8 cellular contexts compared by ENCODE assay signal in the genomic region with DNA sequence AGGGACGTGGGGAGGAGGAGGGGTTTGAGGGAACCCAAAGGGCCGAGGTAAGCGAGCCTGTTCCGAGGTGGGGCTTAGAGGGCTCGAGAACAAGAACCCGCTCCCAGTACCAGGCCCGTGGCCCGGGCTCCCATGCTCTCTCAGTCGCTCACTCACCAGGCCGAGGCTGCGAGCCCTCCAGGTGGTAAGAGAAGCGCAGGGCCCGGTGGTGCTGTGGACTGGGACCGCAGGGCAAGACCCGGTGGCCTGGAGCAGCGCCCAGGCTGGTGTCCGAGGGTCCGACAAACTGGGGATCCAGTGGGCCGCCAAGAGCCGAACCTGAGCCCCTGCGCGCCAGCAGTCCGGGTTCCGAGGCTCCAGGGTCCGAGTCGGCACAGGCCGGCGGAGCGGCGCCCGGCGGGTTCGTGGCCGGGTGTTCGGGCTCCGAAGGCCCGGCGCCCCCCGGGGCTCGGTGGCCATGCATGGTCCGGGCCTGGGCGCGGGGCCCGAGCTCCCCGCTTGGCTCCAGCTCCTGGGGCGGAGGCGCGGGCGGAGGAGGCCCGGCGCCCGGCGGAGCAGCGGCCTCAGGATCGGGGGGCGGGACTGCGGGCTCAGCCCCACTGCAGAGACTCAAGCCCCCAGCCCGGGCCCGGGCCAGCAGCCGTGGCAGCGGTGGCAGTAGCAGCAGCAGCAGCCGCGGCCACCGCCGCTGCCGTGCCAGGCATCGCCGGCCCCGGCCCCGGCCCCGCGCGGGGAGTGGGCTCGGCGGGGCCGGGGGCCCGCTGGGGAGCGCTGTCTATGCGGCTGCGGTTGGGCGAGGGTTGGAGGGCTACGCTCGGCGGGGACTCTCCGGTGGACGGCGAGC. TPM values are rescaled to one million over a fixed set of nuclear protein-coding genes. Genes with fewer than 3 reads are reported as not detected.
DNase-seq lines count a peak whose midpoint lies in the region; ATAC-seq and TF ChIP-seq lines count a peak whose summit lies in the region.

No MANE protein-coding gene starts in this region.

- H3K9ac ChIP-seq in ES-I3 (ENCODE audit: low read depth, low read length): peak overlapping the region; percentile 83
- H3K9ac ChIP-seq in PC-3 (ENCODE audit: low read length): peak overlapping the region; percentile 77
- H3K9ac ChIP-seq in endodermal cell (ENCODE audit: extremely low read depth, low read length, poor library complexity, severe bottlenecking): peak overlapping the region; percentile 51

- H3K4me3 ChIP-seq in PC-3 (ENCODE audit: low read length): peak overlapping the region; percentile 84
- peak overlapping the region; percentile 85 for H3K4me3 ChIP-seq in endodermal cell (ENCODE audit: low read length)

- H4K20me1 ChIP-seq in PC-3 (ENCODE audit: low read length): no peaks in the 10 kb centered on the region

- TF ChIP-seq CTCF in PC-3 (conservative IDR thresholded peaks at IDR 0.05; ENCODE audit: low read depth, low read length) (no peak), endodermal cell (conservative IDR thresholded peaks at IDR 0.05) (no peak)

- H3K27ac ChIP-seq in PC-3 (ENCODE audit: low read length) (no peak overlapping the region), endodermal cell (ENCODE audit: low read depth, low read length) (no peak overlapping the region)

- H3K4me3 Mint-ChIP-seq in endodermal cell: peak overlapping the region; percentile 70

- CTCF ChIA-PET in PC-3 (lab: Charles Lee): no interaction called here

- no peaks in the 10 kb centered on the region for H3F3A ChIP-seq in PC-3 (ENCODE audit: low read length, unreplicated experiment)

- peak; percentile 37 for ATAC-seq in PC-3

- peaks cover 41% of the 10 kb centered on the region for H3K79me2 ChIP-seq in PC-3 (ENCODE audit: low read length)

- no peak overlapping the region for H3K27ac Mint-ChIP-seq in endodermal cell

- H3K36me3 Mint-ChIP-seq in endodermal cell (ENCODE audit: low read depth): peaks cover 3% of the 10 kb centered on the region

- peak overlapping the region; percentile 84 for H3K4me2 ChIP-seq in PC-3 (ENCODE audit: low read length)

- intact Hi-C loops in PC-3 (cut with micrococcal nuclease): no loop called here

- H3K36me3 ChIP-seq in ES-I3 (ENCODE audit: insufficient read depth, low read length) (no peaks in the 10 kb centered on the region), PC-3 (ENCODE audit: low read depth, low read length) (no peaks in the 10 kb centered on the region), endodermal cell (ENCODE audit: control insufficient read depth, insufficient read depth, low read length) (no peaks in the 10 kb centered on the region)

- no peaks in the 10 kb centered on the region for H3K9me3 ChIP-seq in ES-I3 (ENCODE audit: control insufficient read depth, insufficient read depth, low read length)
- no peaks in the 10 kb centered on the region for H3K9me3 ChIP-seq in PC-3 (ENCODE audit: low read length)
- H3K9me3 ChIP-seq in endodermal cell (ENCODE audit: control insufficient read depth, low read length): no peaks in the 10 kb centered on the region

- peak overlapping the region; percentile 93 for H2AFZ ChIP-seq in PC-3 (ENCODE audit: low read length)

- peaks cover 42% of the 10 kb centered on the region for H3K4me1 ChIP-seq in ES-I3 (ENCODE audit: insufficient read depth, low read length)
- peaks cover 17% of the 10 kb centered on the region for H3K4me1 ChIP-seq in PC-3 (ENCODE audit: insufficient read depth, low read length)
- no peaks in the 10 kb centered on the region for H3K4me1 ChIP-seq in endodermal cell (ENCODE audit: control insufficient read depth, insufficient read depth, low read length)

- no peaks in the 10 kb centered on the region for H3K27me3 ChIP-seq in PC-3 (ENCODE audit: low read length)
- H3K27me3 ChIP-seq in endodermal cell (ENCODE audit: control insufficient read depth, insufficient read depth, low read length, poor library complexity, severe bottlenecking): no peaks in the 10 kb centered on the region

- WGBS in endodermal cell (ENCODE audit: insufficient coverage in 1 of 2, insufficient read length in 1 of 2), 2 experiments: 0% methylated on average over 83 of the region's 87 CpGs; no CpG with 5 or more reads in 1 of the 2 experiments

- H3K9me2 ChIP-seq in PC-3 (replicated peaks; ENCODE audit: low read length): no peaks in the 10 kb centered on the region

- no TSS peak for BruUV-seq in PC-3 (replicated peaks; lab: Mats Ljungman, UMichigan)

- peaks cover 10% of the 10 kb centered on the region for H3K4me1 Mint-ChIP-seq in endodermal cell

- no peaks in the 10 kb centered on the region for H3K27me3 Mint-ChIP-seq in endodermal cell (ENCODE audit: insufficient read depth)

- peak; percentile 28 for DNase-seq in PC-3
- peak; percentile 61 for DNase-seq in endodermal cell
- peak; percentile 15 for DNase-seq in myocyte (ENCODE audit: low read depth)
- no peak for DNase-seq in SIG-M5 (lab: John Stamatoyannopoulos, UW)
- DNase-seq in middle frontal gyrus (ENCODE audit: extremely low spot score, low spot score): no peak
- DNase-seq in NAMALWA (ENCODE audit: low spot score): no peak
- DNase-seq in RPMI8226: no peak

- POLR2A ChIA-PET in PC-3 (lab: Charles Lee; ENCODE audit: unreplicated experiment): no interaction called here

- peaks cover 67% of the 10 kb centered on the region for H3K9me3 Mint-ChIP-seq in endodermal cell

RNA-seq across cellular contexts. Expression of gene FGD1, which starts 0.8 kb away (rescaled TPM):
- total RNA-seq in PC-3 (2014; rRNA removed) (9.9 and 18.5 TPM in 2 replicates), endodermal cell (10 to 100 TPM; 23.9 to 46.0 TPM), myocyte (7.8 and 7.9 TPM in 2 replicates)
- polyA plus RNA-seq in endodermal cell (2013, experiment 1 of 2): 25.4 TPM
- polyA plus RNA-seq in endodermal cell (2013, experiment 2 of 2): 23.6 TPM
- 9.6 TPM for polyA plus RNA-seq in myocyte (2012)

RNA-seq across cellular contexts. Expression of gene GNL3L, which starts 34.8 kb away (rescaled TPM):
- total RNA-seq in PC-3 (2014; rRNA removed) (50.3 and 63.7 TPM in 2 replicates), endodermal cell (10 to 100 TPM; 40.2 to 43.8 TPM), myocyte (39.1 and 40.1 TPM in 2 replicates)
- 15.1 TPM for polyA plus RNA-seq in endodermal cell (2013, experiment 1 of 2)
- 13.6 TPM for polyA plus RNA-seq in endodermal cell (2013, experiment 2 of 2)
- polyA plus RNA-seq in myocyte (2012): 19.9 TPM

RNA-seq across cellular contexts. Expression of gene TSR2, which starts 55.0 kb away (rescaled TPM):
- total RNA-seq in PC-3 (2014; rRNA removed): 38.6 and 44.6 TPM in 2 replicates
- total RNA-seq in endodermal cell: 10 to 100 TPM; 41.3 to 54.0 TPM
- 24.8 TPM for polyA plus RNA-seq in endodermal cell (2013, experiment 1 of 2)
- polyA plus RNA-seq in endodermal cell (2013, experiment 2 of 2): 22.2 TPM
- 21.7 and 27.0 TPM in 2 replicates for total RNA-seq in myocyte
- polyA plus RNA-seq in myocyte (2012): 70.3 TPM

Comparison
In these comparisons a context has a peak if more than half of its experiments do, and no peak if none do; other contexts are left out.
1. DNase-seq: peak in PC-3 (single experiment), endodermal cell (single experiment) and myocyte (single experiment); none in SIG-M5 (single experiment), middle frontal gyrus (single experiment), NAMALWA (single experiment) and RPMI8226 (single experiment).
2. Peak in every context shown above with its lines, with median percentiles within 50 percentile points of each other: H3K9ac ChIP-seq.